10 cellular contexts compared by ENCODE assay signal in genomic region chr1:44785501-44786137, GRCh38. TPM values are rescaled to one million over a fixed set of nuclear protein-coding genes. Genes with fewer than 3 reads are reported as not detected.
A peak's percentile ranks its signal among the peaks of the same experiment; 100 is the strongest.
DNase-seq lines count a peak whose midpoint lies in the region; ATAC-seq and TF ChIP-seq lines count a peak whose summit lies in the region.
"Had no signal": no experiment of that assay in that cellular context is flagged by ENCODE, and none has a peak within 500 bp of the region (broad histone marks: within the 10 kb centered on the region; RNA-seq: fewer than 3 reads in every experiment).

No MANE protein-coding gene starts in this region.

- H3K27me3 Mint-ChIP-seq in dendritic cell treated with granulocyte-macrophage colony-stimulating factor and Interleukin-4, amounts not matched to agents 40 ng/mL and 50 ng/mL, for 4 days: peaks cover 23% of the 10 kb centered on the region
- no peaks in the 10 kb centered on the region for H3K27me3 Mint-ChIP-seq in natural killer cell treated with Interleukin-12 subunit alpha and Interleukin-12 subunit beta and Interleukin-15 and Interleukin-18, amount 100 ng/mL, for 72 hours

- DNase-seq in AG04449 (ENCODE audit: low read depth, low spot score): no peak
- no peak for DNase-seq in natural killer cell treated with Interleukin-12 subunit alpha and Interleukin-12 subunit beta and Interleukin-15 and Interleukin-18, amount 100 ng/mL, for 72 hours (ENCODE audit: low spot score)
- no peak for DNase-seq in NCI-H2227 (lab: John Stamatoyannopoulos, UW; ENCODE audit: unreplicated experiment)
- DNase-seq in stimulated activated CD4-positive, alpha-beta T cell treated with anti-CD3 and anti-CD28 coated beads, Interleukin-1b, Interleukin-23, amount 100 ng/mL, for 48 hours: no peak
- no peak for DNase-seq in NCI-H2196 (lab: John Stamatoyannopoulos, UW; ENCODE audit: unreplicated experiment)
- no peak for DNase-seq in COLO668 (lab: John Stamatoyannopoulos, UW; ENCODE audit: unreplicated experiment)

- H3K4me3 Mint-ChIP-seq in dendritic cell treated with granulocyte-macrophage colony-stimulating factor and Interleukin-4, amounts not matched to agents 40 ng/mL and 50 ng/mL, for 4 days: peak overlapping the region; percentile 68
- H3K4me3 Mint-ChIP-seq in natural killer cell treated with Interleukin-12 subunit alpha and Interleukin-12 subunit beta and Interleukin-15 and Interleukin-18, amount 100 ng/mL, for 72 hours: peak overlapping the region; percentile 70

- H3K27ac Mint-ChIP-seq in dendritic cell treated with granulocyte-macrophage colony-stimulating factor and Interleukin-4, amounts not matched to agents 40 ng/mL and 50 ng/mL, for 4 days: peak overlapping the region; percentile 75
- H3K27ac Mint-ChIP-seq in natural killer cell treated with Interleukin-12 subunit alpha and Interleukin-12 subunit beta and Interleukin-15 and Interleukin-18, amount 100 ng/mL, for 72 hours: peak overlapping the region; percentile 51 to 85

- H3K9me3 Mint-ChIP-seq in dendritic cell treated with granulocyte-macrophage colony-stimulating factor and Interleukin-4, amounts not matched to agents 40 ng/mL and 50 ng/mL, for 4 days: no peaks in the 10 kb centered on the region
- H3K9me3 Mint-ChIP-seq in natural killer cell treated with Interleukin-12 subunit alpha and Interleukin-12 subunit beta and Interleukin-15 and Interleukin-18, amount 100 ng/mL, for 72 hours: no peaks in the 10 kb centered on the region

- CTCF ChIA-PET in AG04449 (lab: Yijun Ruan, JAX): interaction anchor here (1.0 to 6.4 kb wide), 9 partner anchors 8 to 233 kb away, joined by 3 to 40 read pairs (median 8); partner anchors contain the start of genes BTBD19, PLK3 and RPS8

- peaks cover 27% of the 10 kb centered on the region for H3K4me1 Mint-ChIP-seq in dendritic cell treated with granulocyte-macrophage colony-stimulating factor and Interleukin-4, amounts not matched to agents 40 ng/mL and 50 ng/mL, for 4 days (ENCODE audit: low read depth)
- H3K4me1 Mint-ChIP-seq in natural killer cell treated with Interleukin-12 subunit alpha and Interleukin-12 subunit beta and Interleukin-15 and Interleukin-18, amount 100 ng/mL, for 72 hours (ENCODE audit: low read depth in 2 of 2): peaks cover 24 to 28% of the 10 kb centered on the region in 2 donors

- POLR2A ChIA-PET in AG04449 (lab: Yijun Ruan, JAX): interaction anchor here (1.2 to 2.4 kb wide), 4 partner anchors 10 to 34 kb away, joined by 4 to 7 read pairs (median 6); partner anchors contain the start of genes PLK3 and RPS8

- peaks cover 18% of the 10 kb centered on the region for H3K36me3 Mint-ChIP-seq in dendritic cell treated with granulocyte-macrophage colony-stimulating factor and Interleukin-4, amounts not matched to agents 40 ng/mL and 50 ng/mL, for 4 days (ENCODE audit: low read depth)
- H3K36me3 Mint-ChIP-seq in natural killer cell treated with Interleukin-12 subunit alpha and Interleukin-12 subunit beta and Interleukin-15 and Interleukin-18, amount 100 ng/mL, for 72 hours: peaks cover 9% of the 10 kb centered on the region

- TF ChIP-seq CTCF in AG04449 (IDR thresholded peaks at IDR 0.05; ENCODE audit: insufficient read depth, low read length, missing control alignments): no peak

- H3K4me3 ChIP-seq in AG04449 (ENCODE audit: low read depth, low read length): peak overlapping the region; percentile 50

- peak; percentile 5 for ATAC-seq in HG03175 (IDR thresholded peaks at IDR 0.05; ENCODE audit: unreplicated experiment)
- ATAC-seq in natural killer cell treated with Interleukin-12 subunit alpha and Interleukin-12 subunit beta and Interleukin-15 and Interleukin-18, amount 100 ng/mL, for 72 hours: no peak

- intact Hi-C loops in dendritic cell treated with granulocyte-macrophage colony-stimulating factor and Interleukin-4, amounts not matched to agents 40 ng/mL and 50 ng/mL, for 4 days (cut with micrococcal nuclease): no loop called here

RNA-seq across cellular contexts. Expression of gene BEST4, which starts 2.4 kb away (rescaled TPM):
- total RNA-seq in natural killer cell treated with Interleukin-12 subunit alpha and Interleukin-12 subunit beta and Interleukin-15 and Interleukin-18, amount 100 ng/mL, for 72 hours: under 1 TPM in 1 of 2 donors, not detected in 1; 0.47 TPM
- total RNA-seq: Daoy, NCI-H460 had no signal

RNA-seq across cellular contexts. Expression of gene RPS8, which starts 10.3 kb away (rescaled TPM):
- 1,000 to 10,000 TPM; 1,070 to 1,127 TPM for total RNA-seq in natural killer cell treated with Interleukin-12 subunit alpha and Interleukin-12 subunit beta and Interleukin-15 and Interleukin-18, amount 100 ng/mL, for 72 hours

RNA-seq across cellular contexts. Expression of gene PLK3, which starts 14.6 kb away (rescaled TPM):
- 10 to 100 TPM; 27.4 to 64.3 TPM for total RNA-seq in natural killer cell treated with Interleukin-12 subunit alpha and Interleukin-12 subunit beta and Interleukin-15 and Interleukin-18, amount 100 ng/mL, for 72 hours

RNA-seq across cellular contexts. Expression of gene DYNLT4, which starts 21.5 kb away (rescaled TPM):
- not detected for total RNA-seq in natural killer cell treated with Interleukin-12 subunit alpha and Interleukin-12 subunit beta and Interleukin-15 and Interleukin-18, amount 100 ng/mL, for 72 hours
- total RNA-seq: Daoy had no signal

RNA-seq across cellular contexts. Expression of gene BTBD19, which starts 22.7 kb away (rescaled TPM):
- 1 to 10 TPM; 1.7 to 6.4 TPM for total RNA-seq in natural killer cell treated with Interleukin-12 subunit alpha and Interleukin-12 subunit beta and Interleukin-15 and Interleukin-18, amount 100 ng/mL, for 72 hours
